In genomic region chr1:1471389-1472045, GRCh38 we compare ENCODE assay signal across 1 cellular context.
TF ChIP-seq lines count a peak whose summit lies in the region.

ATAD3B (plus strand) TSS chr1:1471765; CDS start chr1:1471885, 120 bp downstream.

TF ChIP-seq in HepG2, 621 proteins besides CTCF, POLR2A, EP300 and RAD21 (continued from another document and continues in another):
- no peak for TF ChIP-seq ZNF570 (CRISPR knock-in tag; IDR thresholded peaks at IDR 0.05; ENCODE audit: borderline replicate concordance)
- no peak for TF ChIP-seq FOXO1 (CRISPR knock-in tag; IDR thresholded peaks at IDR 0.05)
- peak; percentile 57; the same call in 1 of the 2 replicates for TF ChIP-seq HCFC1 (IDR thresholded peaks at IDR 0.05; ENCODE audit: low read depth, low read length)
- no peak for TF ChIP-seq TCF12 (IDR thresholded peaks at IDR 0.05)
- TF ChIP-seq TCF12 (CRISPR knock-in tag; IDR thresholded peaks at IDR 0.05) = no peak
- no peak for TF ChIP-seq GATA4 (IDR thresholded peaks at IDR 0.05; ENCODE audit: borderline replicate concordance, low read depth)
- TF ChIP-seq SMARCC2 (IDR thresholded peaks at IDR 0.05) = no peak
- no peak for TF ChIP-seq ZEB1 (IDR thresholded peaks at IDR 0.05; ENCODE audit: insufficient replicate concordance, low read depth)
- TF ChIP-seq IKZF4 (CRISPR knock-in tag; IDR thresholded peaks at IDR 0.05; ENCODE audit: borderline replicate concordance, low read depth, not compliant biosample characterization) = no peak
- TF ChIP-seq, protein P1, sequence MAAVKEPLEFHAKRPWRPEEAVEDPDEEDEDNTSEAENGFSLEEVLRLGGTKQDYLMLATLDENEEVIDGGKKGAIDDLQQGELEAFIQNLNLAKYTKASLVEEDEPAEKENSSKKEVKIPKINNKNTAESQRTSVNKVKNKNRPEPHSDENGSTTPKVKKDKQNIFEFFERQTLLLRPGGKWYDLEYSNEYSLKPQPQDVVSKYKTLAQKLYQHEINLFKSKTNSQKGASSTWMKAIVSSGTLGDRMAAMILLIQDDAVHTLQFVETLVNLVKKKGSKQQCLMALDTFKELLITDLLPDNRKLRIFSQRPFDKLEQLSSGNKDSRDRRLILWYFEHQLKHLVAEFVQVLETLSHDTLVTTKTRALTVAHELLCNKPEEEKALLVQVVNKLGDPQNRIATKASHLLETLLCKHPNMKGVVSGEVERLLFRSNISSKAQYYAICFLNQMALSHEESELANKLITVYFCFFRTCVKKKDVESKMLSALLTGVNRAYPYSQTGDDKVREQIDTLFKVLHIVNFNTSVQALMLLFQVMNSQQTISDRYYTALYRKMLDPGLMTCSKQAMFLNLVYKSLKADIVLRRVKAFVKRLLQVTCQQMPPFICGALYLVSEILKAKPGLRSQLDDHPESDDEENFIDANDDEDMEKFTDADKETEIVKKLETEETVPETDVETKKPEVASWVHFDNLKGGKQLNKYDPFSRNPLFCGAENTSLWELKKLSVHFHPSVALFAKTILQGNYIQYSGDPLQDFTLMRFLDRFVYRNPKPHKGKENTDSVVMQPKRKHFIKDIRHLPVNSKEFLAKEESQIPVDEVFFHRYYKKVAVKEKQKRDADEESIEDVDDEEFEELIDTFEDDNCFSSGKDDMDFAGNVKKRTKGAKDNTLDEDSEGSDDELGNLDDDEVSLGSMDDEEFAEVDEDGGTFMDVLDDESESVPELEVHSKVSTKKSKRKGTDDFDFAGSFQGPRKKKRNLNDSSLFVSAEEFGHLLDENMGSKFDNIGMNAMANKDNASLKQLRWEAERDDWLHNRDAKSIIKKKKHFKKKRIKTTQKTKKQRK (IDR thresholded peaks at IDR 0.05; ENCODE audit: low read length) = no peak
- TF ChIP-seq KLF15 (CRISPR knock-in tag; IDR thresholded peaks at IDR 0.05; ENCODE audit: borderline replicate concordance) = no peak
- no peak for TF ChIP-seq NFAT5 (CRISPR knock-in tag; IDR thresholded peaks at IDR 0.05)
- TF ChIP-seq ZNF331 (CRISPR knock-in tag; IDR thresholded peaks at IDR 0.05) = peak; percentile 49
- no peak for TF ChIP-seq ZNF20 (CRISPR knock-in tag; IDR thresholded peaks at IDR 0.05)
- TF ChIP-seq ZC3H4 (CRISPR knock-in tag; IDR thresholded peaks at IDR 0.05; ENCODE audit: borderline replicate concordance) = no peak
- TF ChIP-seq ZNF33A (CRISPR knock-in tag; IDR thresholded peaks at IDR 0.05; ENCODE audit: borderline replicate concordance) = no peak
- peak; percentile 46 for TF ChIP-seq TEAD3 (CRISPR knock-in tag; optimal IDR thresholded peaks at IDR 0.05; ENCODE audit: borderline replicate concordance)
- no peak for TF ChIP-seq MIXL1 (CRISPR knock-in tag; IDR thresholded peaks at IDR 0.05)
- TF ChIP-seq ZNF776 (CRISPR knock-in tag; IDR thresholded peaks at IDR 0.05) = 0 out of 2 replicates have a peak, but pooled peaks have one; percentile 24
- peak; percentile 49; the same call in 1 of the 2 replicates for TF ChIP-seq ZNF564 (CRISPR knock-in tag; IDR thresholded peaks at IDR 0.05)
- no peak for TF ChIP-seq CEBPG (CRISPR knock-in tag; IDR thresholded peaks at IDR 0.05)
- TF ChIP-seq KDM5B (CRISPR knock-in tag; IDR thresholded peaks at IDR 0.05; ENCODE audit: borderline replicate concordance) = peak; percentile 46; the same call in 1 of the 2 replicates
- TF ChIP-seq, protein P2, sequence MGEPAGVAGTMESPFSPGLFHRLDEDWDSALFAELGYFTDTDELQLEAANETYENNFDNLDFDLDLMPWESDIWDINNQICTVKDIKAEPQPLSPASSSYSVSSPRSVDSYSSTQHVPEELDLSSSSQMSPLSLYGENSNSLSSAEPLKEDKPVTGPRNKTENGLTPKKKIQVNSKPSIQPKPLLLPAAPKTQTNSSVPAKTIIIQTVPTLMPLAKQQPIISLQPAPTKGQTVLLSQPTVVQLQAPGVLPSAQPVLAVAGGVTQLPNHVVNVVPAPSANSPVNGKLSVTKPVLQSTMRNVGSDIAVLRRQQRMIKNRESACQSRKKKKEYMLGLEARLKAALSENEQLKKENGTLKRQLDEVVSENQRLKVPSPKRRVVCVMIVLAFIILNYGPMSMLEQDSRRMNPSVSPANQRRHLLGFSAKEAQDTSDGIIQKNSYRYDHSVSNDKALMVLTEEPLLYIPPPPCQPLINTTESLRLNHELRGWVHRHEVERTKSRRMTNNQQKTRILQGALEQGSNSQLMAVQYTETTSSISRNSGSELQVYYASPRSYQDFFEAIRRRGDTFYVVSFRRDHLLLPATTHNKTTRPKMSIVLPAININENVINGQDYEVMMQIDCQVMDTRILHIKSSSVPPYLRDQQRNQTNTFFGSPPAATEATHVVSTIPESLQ (CRISPR knock-in tag; conservative IDR thresholded peaks at IDR 0.05) = no peak
- peak; percentile 35; the same call in 1 of the 2 replicates for TF ChIP-seq ZSCAN9 (CRISPR knock-in tag; IDR thresholded peaks at IDR 0.05; ENCODE audit: borderline replicate concordance)
- TF ChIP-seq NCOR1 (IDR thresholded peaks at IDR 0.05; ENCODE audit: borderline replicate concordance, low read length) = no peak
- no peak for TF ChIP-seq ZNF180 (CRISPR knock-in tag; IDR thresholded peaks at IDR 0.05; ENCODE audit: borderline replicate concordance, low read depth)
- peak; percentile 97 for TF ChIP-seq HDAC1 (CRISPR knock-in tag; IDR thresholded peaks at IDR 0.05)
- TF ChIP-seq, protein P3, sequence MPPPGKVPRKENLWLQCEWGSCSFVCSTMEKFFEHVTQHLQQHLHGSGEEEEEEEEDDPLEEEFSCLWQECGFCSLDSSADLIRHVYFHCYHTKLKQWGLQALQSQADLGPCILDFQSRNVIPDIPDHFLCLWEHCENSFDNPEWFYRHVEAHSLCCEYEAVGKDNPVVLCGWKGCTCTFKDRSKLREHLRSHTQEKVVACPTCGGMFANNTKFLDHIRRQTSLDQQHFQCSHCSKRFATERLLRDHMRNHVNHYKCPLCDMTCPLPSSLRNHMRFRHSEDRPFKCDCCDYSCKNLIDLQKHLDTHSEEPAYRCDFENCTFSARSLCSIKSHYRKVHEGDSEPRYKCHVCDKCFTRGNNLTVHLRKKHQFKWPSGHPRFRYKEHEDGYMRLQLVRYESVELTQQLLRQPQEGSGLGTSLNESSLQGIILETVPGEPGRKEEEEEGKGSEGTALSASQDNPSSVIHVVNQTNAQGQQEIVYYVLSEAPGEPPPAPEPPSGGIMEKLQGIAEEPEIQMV (CRISPR knock-in tag; IDR thresholded peaks at IDR 0.05; ENCODE audit: low read depth) = no peak
- no peak for TF ChIP-seq NFRKB (IDR thresholded peaks at IDR 0.05)
- peak; percentile 96 for TF ChIP-seq TFDP1 (CRISPR knock-in tag; IDR thresholded peaks at IDR 0.05; ENCODE audit: borderline replicate concordance)
- no peak for TF ChIP-seq ZNF879 (CRISPR knock-in tag; IDR thresholded peaks at IDR 0.05)
- no peak for TF ChIP-seq ZNF784 (CRISPR knock-in tag; IDR thresholded peaks at IDR 0.05; ENCODE audit: borderline replicate concordance)
- peak; percentile 28; the same call in 1 of the 2 replicates for TF ChIP-seq RFXAP (CRISPR knock-in tag; IDR thresholded peaks at IDR 0.05; ENCODE audit: borderline replicate concordance)
- TF ChIP-seq, protein P4, sequence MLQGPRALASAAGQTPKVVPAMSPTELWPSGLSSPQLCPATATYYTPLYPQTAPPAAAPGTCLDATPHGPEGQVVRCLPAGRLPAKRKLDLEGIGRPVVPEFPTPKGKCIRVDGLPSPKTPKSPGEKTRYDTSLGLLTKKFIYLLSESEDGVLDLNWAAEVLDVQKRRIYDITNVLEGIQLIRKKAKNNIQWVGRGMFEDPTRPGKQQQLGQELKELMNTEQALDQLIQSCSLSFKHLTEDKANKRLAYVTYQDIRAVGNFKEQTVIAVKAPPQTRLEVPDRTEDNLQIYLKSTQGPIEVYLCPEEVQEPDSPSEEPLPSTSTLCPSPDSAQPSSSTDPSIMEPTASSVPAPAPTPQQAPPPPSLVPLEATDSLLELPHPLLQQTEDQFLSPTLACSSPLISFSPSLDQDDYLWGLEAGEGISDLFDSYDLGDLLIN (CRISPR knock-in tag; IDR thresholded peaks at IDR 0.05; ENCODE audit: borderline replicate concordance) = no peak
- no peak for TF ChIP-seq ZNF816 (CRISPR knock-in tag; IDR thresholded peaks at IDR 0.05; ENCODE audit: borderline replicate concordance)
- no peak for TF ChIP-seq LCORL (IDR thresholded peaks at IDR 0.05)
- TF ChIP-seq LCORL (CRISPR knock-in tag; IDR thresholded peaks at IDR 0.05) = peak; percentile 59; the same call in 1 of the 2 replicates
- 0 out of 2 replicates have a peak, but pooled peaks have one; percentile 23 for TF ChIP-seq ZNF720 (CRISPR knock-in tag; IDR thresholded peaks at IDR 0.05)
- no peak; the same call in 1 of the 2 replicates for TF ChIP-seq ZMAT3 (CRISPR knock-in tag; conservative IDR thresholded peaks at IDR 0.05)
- no peak for TF ChIP-seq SRSF4 (IDR thresholded peaks at IDR 0.05; ENCODE audit: low read depth, low read length, poor library complexity, severe bottlenecking)
- TF ChIP-seq HOXA5 (CRISPR knock-in tag; IDR thresholded peaks at IDR 0.05) = peak; percentile 35; the same call in 1 of the 2 replicates
- TF ChIP-seq, protein P5, sequence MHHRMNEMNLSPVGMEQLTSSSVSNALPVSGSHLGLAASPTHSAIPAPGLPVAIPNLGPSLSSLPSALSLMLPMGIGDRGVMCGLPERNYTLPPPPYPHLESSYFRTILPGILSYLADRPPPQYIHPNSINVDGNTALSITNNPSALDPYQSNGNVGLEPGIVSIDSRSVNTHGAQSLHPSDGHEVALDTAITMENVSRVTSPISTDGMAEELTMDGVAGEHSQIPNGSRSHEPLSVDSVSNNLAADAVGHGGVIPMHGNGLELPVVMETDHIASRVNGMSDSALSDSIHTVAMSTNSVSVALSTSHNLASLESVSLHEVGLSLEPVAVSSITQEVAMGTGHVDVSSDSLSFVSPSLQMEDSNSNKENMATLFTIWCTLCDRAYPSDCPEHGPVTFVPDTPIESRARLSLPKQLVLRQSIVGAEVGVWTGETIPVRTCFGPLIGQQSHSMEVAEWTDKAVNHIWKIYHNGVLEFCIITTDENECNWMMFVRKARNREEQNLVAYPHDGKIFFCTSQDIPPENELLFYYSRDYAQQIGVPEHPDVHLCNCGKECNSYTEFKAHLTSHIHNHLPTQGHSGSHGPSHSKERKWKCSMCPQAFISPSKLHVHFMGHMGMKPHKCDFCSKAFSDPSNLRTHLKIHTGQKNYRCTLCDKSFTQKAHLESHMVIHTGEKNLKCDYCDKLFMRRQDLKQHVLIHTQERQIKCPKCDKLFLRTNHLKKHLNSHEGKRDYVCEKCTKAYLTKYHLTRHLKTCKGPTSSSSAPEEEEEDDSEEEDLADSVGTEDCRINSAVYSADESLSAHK (CRISPR knock-in tag; IDR thresholded peaks at IDR 0.05; ENCODE audit: borderline replicate concordance) = no peak
- no peak for TF ChIP-seq NFKBIZ (CRISPR knock-in tag; IDR thresholded peaks at IDR 0.05)
- no peak for TF ChIP-seq ZNF274 (CRISPR knock-in tag; IDR thresholded peaks at IDR 0.05)
- no peak for TF ChIP-seq ZSCAN25 (CRISPR knock-in tag; IDR thresholded peaks at IDR 0.05)
- no peak for TF ChIP-seq FOXO4 (CRISPR knock-in tag; conservative IDR thresholded peaks at IDR 0.05)
